24 cellular contexts compared by ENCODE assay signal in genomic region chr15:100229181-100230163, GRCh38.
A peak's percentile ranks its signal among the peaks of the same experiment; 100 is the strongest.
DNase-seq lines count a peak whose midpoint lies in the region; ATAC-seq, FAIRE-seq and TF ChIP-seq lines count a peak whose summit lies in the region.
"Had no signal": no experiment of that assay in that cellular context is flagged by ENCODE, and none has a peak within 500 bp of the region (broad histone marks: within the 10 kb centered on the region; RNA-seq: fewer than 3 reads in every experiment).

No MANE protein-coding gene starts in this region.

- H3K4me1 Mint-ChIP-seq in CD8-positive, alpha-beta T cell (ENCODE audit: low read depth) = peaks cover 42% of the 10 kb centered on the region
- H3K4me1 Mint-ChIP-seq in activated T-helper 1 cell treated with anti-CD3 and anti-CD28 coated beads, Interleukin-12 subunit alpha, Interleukin-12 subunit beta, Interleukin-2, Interleukin-4 antibody, amounts not matched to agents 30 ng/mL and 10 ng/mL and 1 ng/mL, durations not matched to agents 14 hours and 24 hours and 36 hours (ENCODE audit: low read depth) = no peaks in the 10 kb centered on the region

- peaks cover 38% of the 10 kb centered on the region for H3K4me1 ChIP-seq in BLaER1
- peaks cover 35% of the 10 kb centered on the region for H3K4me1 ChIP-seq in CD8-positive, alpha-beta T cell (ENCODE audit: insufficient read depth, low read length)
- H3K4me1 ChIP-seq: gastroesophageal sphincter, parathyroid adenoma, sigmoid colon had no signal

- no peak overlapping the region for H3K27ac ChIP-seq in BLaER1
- H3K27ac ChIP-seq in CD8-positive, alpha-beta T cell (ENCODE audit: low read depth, low read length) = no peak overlapping the region
- H3K27ac ChIP-seq: gastroesophageal sphincter, parathyroid adenoma, sigmoid colon, SK-N-MC, tibial nerve had no signal

- H3K4me3 ChIP-seq in BLaER1 (no peak overlapping the region), fibroblast of pulmonary artery (replicated peaks; ENCODE audit: low read depth, low read length) (no peak overlapping the region)
- no peak overlapping the region for H3K4me3 ChIP-seq in CD8-positive, alpha-beta T cell (ENCODE audit: low read depth, low read length)
- H3K4me3 ChIP-seq: gastroesophageal sphincter, sigmoid colon, SK-N-MC, tibial nerve had no signal

- no peaks in the 10 kb centered on the region; the same call in 1 of the 2 replicates for H3K27me3 ChIP-seq in BLaER1
- H3K27me3 ChIP-seq in CD8-positive, alpha-beta T cell (ENCODE audit: insufficient read depth, low read length) = no peaks in the 10 kb centered on the region
- H3K27me3 ChIP-seq: gastroesophageal sphincter, sigmoid colon, tibial nerve had no signal

- H3K9me3 Mint-ChIP-seq in CD8-positive, alpha-beta T cell = no peaks in the 10 kb centered on the region
- no peaks in the 10 kb centered on the region for H3K9me3 Mint-ChIP-seq in activated T-helper 1 cell treated with anti-CD3 and anti-CD28 coated beads, Interleukin-12 subunit alpha, Interleukin-12 subunit beta, Interleukin-2, Interleukin-4 antibody, amounts not matched to agents 30 ng/mL and 10 ng/mL and 1 ng/mL, durations not matched to agents 14 hours and 24 hours and 36 hours
- H3K9me3 Mint-ChIP-seq: nephron; stimulated activated naive CD8-positive, alpha-beta T cell treated with anti-CD3 and anti-CD28 coated beads, Interleukin-15, Interleukin-2, amounts not matched to agents 100 ng/mL and 50 ng/mL, for 24 hours had no signal

- H3K27me3 Mint-ChIP-seq in CD8-positive, alpha-beta T cell (ENCODE audit: low read depth) = no peaks in the 10 kb centered on the region
- H3K27me3 Mint-ChIP-seq in activated T-helper 1 cell treated with anti-CD3 and anti-CD28 coated beads, Interleukin-12 subunit alpha, Interleukin-12 subunit beta, Interleukin-2, Interleukin-4 antibody, amounts not matched to agents 30 ng/mL and 10 ng/mL and 1 ng/mL, durations not matched to agents 14 hours and 24 hours and 36 hours (ENCODE audit: insufficient read depth) = peaks cover 2% of the 10 kb centered on the region
- H3K27me3 Mint-ChIP-seq: stimulated activated naive CD8-positive, alpha-beta T cell treated with anti-CD3 and anti-CD28 coated beads, Interleukin-15, Interleukin-2, amounts not matched to agents 100 ng/mL and 50 ng/mL, for 24 hours had no signal

- H3K36me3 ChIP-seq in BLaER1 = no peaks in the 10 kb centered on the region
- H3K36me3 ChIP-seq in CD8-positive, alpha-beta T cell (ENCODE audit: insufficient read depth, low read length) = no peaks in the 10 kb centered on the region
- H3K36me3 ChIP-seq: sigmoid colon, tibial nerve had no signal

- H3K4me2 ChIP-seq in BLaER1 = peak overlapping the region; percentile 87

- no peak for TF ChIP-seq POLR2A in H54 (IDR thresholded peaks at IDR 0.05; ENCODE audit: low read depth, low read length)

- peak overlapping the region; percentile 64 for H3K27ac Mint-ChIP-seq in CD8-positive, alpha-beta T cell
- no peak overlapping the region for H3K27ac Mint-ChIP-seq in activated T-helper 1 cell treated with anti-CD3 and anti-CD28 coated beads, Interleukin-12 subunit alpha, Interleukin-12 subunit beta, Interleukin-2, Interleukin-4 antibody, amounts not matched to agents 30 ng/mL and 10 ng/mL and 1 ng/mL, durations not matched to agents 14 hours and 24 hours and 36 hours
- H3K27ac Mint-ChIP-seq: nephron; stimulated activated naive CD8-positive, alpha-beta T cell treated with anti-CD3 and anti-CD28 coated beads, Interleukin-15, Interleukin-2, amounts not matched to agents 100 ng/mL and 50 ng/mL, for 24 hours had no signal

- FAIRE-seq in H54 (lab: Jason Lieb, UNC) = no peak

- H4K20me1 ChIP-seq in BLaER1 = no peaks in the 10 kb centered on the region

- CTCF ChIA-PET in CD8-positive, alpha-beta T cell (lab: Charles Lee) = interaction anchor here (1.0 to 1.5 kb wide), 2 partner anchors 121 to 301 kb away, joined by 3 to 4 read pairs; no protein-coding TSS in a partner anchor

- POLR2A ChIA-PET in CD8-positive, alpha-beta T cell (lab: Charles Lee) = interaction anchor here (1.0 kb wide), 1 partner anchor 101 kb away, joined by 3 read pairs; no protein-coding TSS in a partner anchor

- intact Hi-C loops in CD8-positive, alpha-beta T cell (cut with DNase I, micrococcal nuclease) = loop anchor here (5.0 to 10.0 kb wide), 2 partner anchors 105 to 108 kb away; no protein-coding TSS in a partner anchor
- intact Hi-C loops in activated T-helper 1 cell treated with anti-CD3 and anti-CD28 coated beads, Interleukin-12 subunit alpha, Interleukin-12 subunit beta, Interleukin-2, Interleukin-4 antibody, amounts not matched to agents 30 ng/mL and 10 ng/mL and 1 ng/mL, durations not matched to agents 14 hours and 24 hours and 36 hours (cut with micrococcal nuclease) = no loop called here

- TF ChIP-seq CTCF in CD8-positive, alpha-beta T cell (IDR thresholded peaks at IDR 0.05) = no peak
- no peak for TF ChIP-seq CTCF in fibroblast of pulmonary artery (IDR thresholded peaks at IDR 0.05; ENCODE audit: low read length, missing control alignments)

- no peaks in the 10 kb centered on the region for H3K36me3 Mint-ChIP-seq in CD8-positive, alpha-beta T cell
- H3K36me3 Mint-ChIP-seq in activated T-helper 1 cell treated with anti-CD3 and anti-CD28 coated beads, Interleukin-12 subunit alpha, Interleukin-12 subunit beta, Interleukin-2, Interleukin-4 antibody, amounts not matched to agents 30 ng/mL and 10 ng/mL and 1 ng/mL, durations not matched to agents 14 hours and 24 hours and 36 hours (ENCODE audit: low read depth) = no peaks in the 10 kb centered on the region

- no peaks in the 10 kb centered on the region for H3K9me3 ChIP-seq in BLaER1
- no peaks in the 10 kb centered on the region for H3K9me3 ChIP-seq in CD8-positive, alpha-beta T cell (ENCODE audit: low read length)
- H3K9me3 ChIP-seq: gastroesophageal sphincter, sigmoid colon, tibial nerve had no signal

- H3K9ac ChIP-seq in BLaER1 = no peak overlapping the region
- H3K9ac ChIP-seq: parathyroid adenoma had no signal

- peak; percentile 64 for ATAC-seq in CD8-positive, alpha-beta T cell
- ATAC-seq: esophagus mucosa, gastroesophageal sphincter had no signal

- peak overlapping the region; percentile 50 for H3K4me3 Mint-ChIP-seq in CD8-positive, alpha-beta T cell
- H3K4me3 Mint-ChIP-seq in activated T-helper 1 cell treated with anti-CD3 and anti-CD28 coated beads, Interleukin-12 subunit alpha, Interleukin-12 subunit beta, Interleukin-2, Interleukin-4 antibody, amounts not matched to agents 30 ng/mL and 10 ng/mL and 1 ng/mL, durations not matched to agents 14 hours and 24 hours and 36 hours = no peak overlapping the region
- H3K4me3 Mint-ChIP-seq: nephron; stimulated activated naive CD8-positive, alpha-beta T cell treated with anti-CD3 and anti-CD28 coated beads, Interleukin-15, Interleukin-2, amounts not matched to agents 100 ng/mL and 50 ng/mL, for 24 hours had no signal

- DNase-seq in CD8-positive, alpha-beta T cell = peak in 5 of 7 experiments; percentile 10 to 57 (median 24)
- DNase-seq in T-helper 22 cell (ENCODE audit: low read depth) (peak; percentile 21), fibroblast of pulmonary artery (ENCODE audit: low read depth) (peak; percentile 60), NCI-H748 treated with DMSO at 0.1 percent for 48 hours (lab: John Stamatoyannopoulos, UW) (no peak), A172 (ENCODE audit: low spot score) (no peak), H54 (ENCODE audit: insufficient read length, low spot score) (no peak)
- no peak for DNase-seq in activated T-helper 1 cell treated with anti-CD3 and anti-CD28 coated beads, Interleukin-12 subunit alpha, Interleukin-12 subunit beta, Interleukin-2, Interleukin-4 antibody, amounts not matched to agents 30 ng/mL and 10 ng/mL and 1 ng/mL, durations not matched to agents 14 hours and 24 hours and 36 hours (ENCODE audit: low spot score)
- DNase-seq: activated CD4-positive, alpha-beta T cell treated with anti-CD3 and anti-CD28 coated beads for 1 hour; activated CD8-positive, alpha-beta memory T cell treated with anti-CD3 and anti-CD28 coated beads, Interleukin-2, amount 50 U/mL, for 4 hours; aorta; COR-L47; Kasumi-1; mesendoderm; NCI-H1092 treated with DMSO at 0.1 percent for 48 hours; NCI-H2081 treated with DMSO at 0.1 percent for 48 hours; sigmoid colon had no signal

Comparison
In these comparisons a context has a peak if more than half of its experiments do, and no peak if none do; other contexts are left out.
1. DNase-seq: peak in CD8-positive, alpha-beta T cell (5 of 7), T-helper 22 cell (single experiment) and fibroblast of pulmonary artery (single experiment); none in NCI-H748 treated with DMSO at 0.1 percent for 48 hours (single experiment), A172 (single experiment), activated T-helper 1 cell treated with anti-CD3 and anti-CD28 coated beads, Interleukin-12 subunit alpha, Interleukin-12 subunit beta, Interleukin-2, Interleukin-4 antibody, amounts not matched to agents 30 ng/mL and 10 ng/mL and 1 ng/mL, durations not matched to agents 14 hours and 24 hours and 36 hours (single experiment) and H54 (single experiment).